1 cellular context compared by ENCODE assay signal in genomic region chr12:106918746-106919145, GRCh38.
A peak's percentile ranks its signal among the peaks of the same experiment; 100 is the strongest.
TF ChIP-seq lines count a peak whose summit lies in the region.

No MANE protein-coding gene starts in this region.

TF ChIP-seq in IMR-90, 13 proteins besides CTCF, POLR2A, EP300 and RAD21:
- TF ChIP-seq NFE2L2 (IDR thresholded peaks at IDR 0.05; ENCODE audit: low read depth, low read length): no peak
- TF ChIP-seq FOS (IDR thresholded peaks at IDR 0.05; ENCODE audit: low read depth, low read length): no peak
- TF ChIP-seq USF2 (IDR thresholded peaks at IDR 0.05; ENCODE audit: low read depth, low read length): no peak
- TF ChIP-seq RFX5 (IDR thresholded peaks at IDR 0.05; ENCODE audit: low read depth, low read length): no peak
- no peak for TF ChIP-seq MAZ (IDR thresholded peaks at IDR 0.05; ENCODE audit: borderline replicate concordance, low read depth, low read length)
- peak; percentile 46 for TF ChIP-seq SMC3 (IDR thresholded peaks at IDR 0.05; ENCODE audit: low read depth, low read length)
- TF ChIP-seq CEBPB (IDR thresholded peaks at IDR 0.05; ENCODE audit: low read depth, low read length): no peak
